15 cellular contexts compared by ENCODE assay signal in genomic region chr21:39908265-39908923, GRCh38. TPM values are rescaled to one million over a fixed set of nuclear protein-coding genes. Genes with fewer than 3 reads are reported as not detected.
A peak's percentile ranks its signal among the peaks of the same experiment; 100 is the strongest.
DNase-seq lines count a peak whose midpoint lies in the region; ATAC-seq, FAIRE-seq and TF ChIP-seq lines count a peak whose summit lies in the region.
"Had no signal": no experiment of that assay in that cellular context is flagged by ENCODE, and none has a peak within 500 bp of the region (broad histone marks: within the 10 kb centered on the region; RNA-seq: fewer than 3 reads in every experiment).

No MANE protein-coding gene starts in this region.

- no peaks in the 10 kb centered on the region for H3F3A ChIP-seq in PC-3 (ENCODE audit: low read length, unreplicated experiment)

- no peak for TF ChIP-seq EP300 in H1 (IDR thresholded peaks at IDR 0.05; ENCODE audit: borderline replicate concordance in 1 of 2, low read depth in 2 of 2, low read length in 2 of 2)

- no peak overlapping the region for H2AFZ ChIP-seq in H1 (ENCODE audit: low read length)
- H2AFZ ChIP-seq in osteoblast (ENCODE audit: low read length) = no peak overlapping the region
- no peak overlapping the region for H2AFZ ChIP-seq in PC-3 (ENCODE audit: low read length)

- no peaks in the 10 kb centered on the region for H3K9me2 ChIP-seq in PC-3 (replicated peaks; ENCODE audit: low read length)

- no peak for FAIRE-seq in H1 (lab: Jason Lieb, UNC)

- DNase-seq in H1 (ENCODE audit: low read depth in 1 of 2, low spot score in 2 of 2) = peak in 1 of 2 experiments; percentile 52
- peak; percentile 22 for DNase-seq in osteoblast (ENCODE audit: insufficient read length, low spot score, missing footprints)
- no peak for DNase-seq in NCI-H524 (lab: John Stamatoyannopoulos, UW)
- DNase-seq in PC-3 = no peak
- DNase-seq in stimulated activated naive CD8-positive, alpha-beta T cell treated with anti-CD3 and anti-CD28 coated beads, Interleukin-15, Interleukin-2, amounts not matched to agents 100 U/mL and 50 U/mL, for 24 hours = no peak
- DNase-seq: CD8-positive, alpha-beta memory T cell; NCI-H1417; NCI-H2029 treated with DMSO at 0.1 percent for 48 hours; NCI-H345; SIG-M5 had no signal

- no peak for TF ChIP-seq POLR2A in H1 (IDR thresholded peaks at IDR 0.05; ENCODE audit: control extremely low read depth in 1 of 2, low read depth in 2 of 2, low read length in 2 of 2)

- no peak overlapping the region for H4K8ac ChIP-seq in H1 (ENCODE audit: extremely low read depth, insufficient read depth, low read length)

- H2BK12ac ChIP-seq in H1 (ENCODE audit: low read depth, low read length) = no peak overlapping the region

- no peak overlapping the region for H3K4ac ChIP-seq in H1 (replicated peaks; ENCODE audit: insufficient read length, low read depth, low read length)

- H4K20me1 ChIP-seq in BLaER1 treated with 17β-estradiol and CSF1 and Interleukin-3, amounts not matched to agents 10 nM and 100 nM = no peaks in the 10 kb centered on the region
- no peaks in the 10 kb centered on the region for H4K20me1 ChIP-seq in H1 (replicated peaks in 1 of 2; ENCODE audit: control insufficient read depth in 1 of 2, insufficient read depth in 2 of 2, low read length in 2 of 2)
- no peaks in the 10 kb centered on the region for H4K20me1 ChIP-seq in osteoblast (ENCODE audit: insufficient read depth, low read length)
- H4K20me1 ChIP-seq in PC-3 (ENCODE audit: low read length) = no peaks in the 10 kb centered on the region

- no peak overlapping the region for H3K18ac ChIP-seq in H1 (ENCODE audit: extremely low read depth, low read length)

- POLR2A ChIA-PET in H1 (lab: Charles Lee; ENCODE audit: partially characterized antibody) = no interaction called here
- POLR2A ChIA-PET in PC-3 (lab: Charles Lee; ENCODE audit: unreplicated experiment) = no interaction called here

- H3K4me1 ChIP-seq in BLaER1 treated with 17β-estradiol and CSF1 and Interleukin-3, amounts not matched to agents 10 nM and 100 nM = peaks cover 0 to 18% (median 14%) of the 10 kb centered on the region in 10 experiments; a peak in 10 of 20 replicates
- peaks cover 8% of the 10 kb centered on the region; the same call in 1 of the 2 replicates for H3K4me1 ChIP-seq in HUES6 (ENCODE audit: control insufficient read depth, insufficient read depth, low read length)
- peaks cover 0 to 4% (median under 1%) of the 10 kb centered on the region in 4 experiments; a peak in 2 of 7 replicates for H3K4me1 ChIP-seq in H1 (replicated peaks in 1 of 4; ENCODE audit: control insufficient read depth in 3 of 4, insufficient read depth in 4 of 4, low read length in 3 of 4)
- no peaks in the 10 kb centered on the region for H3K4me1 ChIP-seq in osteoblast (ENCODE audit: insufficient read depth, low read length)
- no peaks in the 10 kb centered on the region for H3K4me1 ChIP-seq in PC-3 (ENCODE audit: insufficient read depth, low read length)

- no peak overlapping the region for H3K14ac ChIP-seq in H1 (ENCODE audit: insufficient read length)

- no peaks in the 10 kb centered on the region for H3K23me2 ChIP-seq in H1 (ENCODE audit: low read depth, low read length)

- H3K79me1 ChIP-seq in H1 (ENCODE audit: low read depth, low read length) = no peaks in the 10 kb centered on the region

- H2BK15ac ChIP-seq in H1 (ENCODE audit: low read length) = no peak overlapping the region

- TF ChIP-seq RAD21 in H1 (IDR thresholded peaks at IDR 0.05 in 1 of 2, conservative IDR thresholded peaks at IDR 0.05 in 1 of 2; ENCODE audit: low read depth in 2 of 2, low read length in 2 of 2) = peak; percentile 33 to 34

- no peak overlapping the region for H3K4me3 ChIP-seq in BLaER1 treated with 17β-estradiol and CSF1 and Interleukin-3, amounts not matched to agents 10 nM and 100 nM
- peak overlapping the region; percentile 10; the same call in 1 of the 2 replicates for H3K4me3 ChIP-seq in HUES6 (ENCODE audit: low read depth, low read length)
- H3K4me3 ChIP-seq in H1 (ENCODE audit: extremely low read depth in 1 of 4, insufficient read depth in 2 of 4, low read depth in 3 of 4, low read length in 4 of 4) = no peak overlapping the region
- H3K4me3 ChIP-seq in osteoblast (ENCODE audit: insufficient read depth, low read length) = no peak overlapping the region
- H3K4me3 ChIP-seq in PC-3 (ENCODE audit: low read length) = no peak overlapping the region

- peak overlapping the region in 7 of 11 experiments; percentile 11 to 57 (median 28); a peak in 7 of 22 replicates for H3K4me2 ChIP-seq in BLaER1 treated with 17β-estradiol and CSF1 and Interleukin-3, amounts not matched to agents 10 nM and 100 nM
- H3K4me2 ChIP-seq in H1 (ENCODE audit: insufficient read depth in 1 of 2, low read depth in 2 of 2, low read length in 2 of 2) (no peak overlapping the region), osteoblast (ENCODE audit: insufficient read depth, low read length) (no peak overlapping the region), PC-3 (ENCODE audit: low read length) (no peak overlapping the region)

- no peak overlapping the region; the same call in 1 of the 2 replicates for H2BK5ac ChIP-seq in H1 (ENCODE audit: low read depth, low read length)

- no peak overlapping the region for H3K23ac ChIP-seq in H1 (ENCODE audit: insufficient read length)

- no peaks in the 10 kb centered on the region for H3K36me3 ChIP-seq in BLaER1 treated with 17β-estradiol and CSF1 and Interleukin-3, amounts not matched to agents 10 nM and 100 nM
- H3K36me3 ChIP-seq in HUES6 (ENCODE audit: control insufficient read depth, insufficient read depth, low read length) (no peaks in the 10 kb centered on the region), H1 (ENCODE audit: control insufficient read depth in 2 of 4, insufficient read depth in 4 of 4, low read length in 3 of 4) (no peaks in the 10 kb centered on the region), osteoblast (ENCODE audit: insufficient read depth, low read length) (no peaks in the 10 kb centered on the region), PC-3 (ENCODE audit: low read depth, low read length) (no peaks in the 10 kb centered on the region)

- CTCF ChIA-PET in H1 (lab: Charles Lee; ENCODE audit: partially characterized antibody) (interaction anchor here (0.6 to 1.6 kb wide), 11 partner anchors 17 to 274 kb away, joined by 3 to 10 read pairs (median 3); partner anchors contain the start of gene PCP4), PC-3 (lab: Charles Lee) (no interaction called here)

- no peak overlapping the region for H4K5ac ChIP-seq in H1 (ENCODE audit: insufficient read length, low read depth, low read length)

- peak; percentile 11 to 42 (median 37); a peak in 3 of 4 replicates for TF ChIP-seq CTCF in H1 (IDR thresholded peaks at IDR 0.05; ENCODE audit: control extremely low read depth in 1 of 3, insufficient read depth in 1 of 3, low read depth in 1 of 3, low read length in 3 of 3)
- no peak for TF ChIP-seq CTCF in osteoblast (IDR thresholded peaks at IDR 0.05; ENCODE audit: extremely low read depth, low read depth, low read length)
- TF ChIP-seq CTCF in PC-3 (conservative IDR thresholded peaks at IDR 0.05; ENCODE audit: low read depth, low read length) = no peak

- no TSS peak for BruUV-seq in PC-3 (replicated peaks; lab: Mats Ljungman, UMichigan)

- no peak overlapping the region for H2BK20ac ChIP-seq in H1 (ENCODE audit: low read length)

- intact Hi-C loops in PC-3 (cut with micrococcal nuclease) = no loop called here

- H3K79me2 ChIP-seq in H1 (ENCODE audit: control insufficient read depth in 1 of 2, insufficient read depth in 2 of 2, low read length in 2 of 2) (no peaks in the 10 kb centered on the region), osteoblast (ENCODE audit: insufficient read depth, low read length) (no peaks in the 10 kb centered on the region), PC-3 (ENCODE audit: low read length) (no peaks in the 10 kb centered on the region)

- H3K27ac ChIP-seq in BLaER1 treated with 17β-estradiol and CSF1 and Interleukin-3, amounts not matched to agents 10 nM and 100 nM = no peak overlapping the region
- H3K27ac ChIP-seq in HUES6 (ENCODE audit: low read depth, low read length) (no peak overlapping the region), H1 (ENCODE audit: low read depth, low read length) (no peak overlapping the region), osteoblast (ENCODE audit: low read depth, low read length) (no peak overlapping the region), PC-3 (ENCODE audit: low read length) (no peak overlapping the region)

- H2AK5ac ChIP-seq in H1 (ENCODE audit: low read depth, low read length) = no peak overlapping the region

- ATAC-seq in PC-3 (no peak), GM18909 (IDR thresholded peaks at IDR 0.05; ENCODE audit: poor library complexity, unreplicated experiment) (no peak)
- ATAC-seq in stimulated activated naive CD8-positive, alpha-beta T cell treated with anti-CD3 and anti-CD28 coated beads, Interleukin-15, Interleukin-2, amounts not matched to agents 100 U/mL and 50 U/mL, for 24 hours = no peak

- H3K27me3 ChIP-seq in BLaER1 treated with 17β-estradiol and CSF1 and Interleukin-3, amounts not matched to agents 10 nM and 100 nM = no peaks in the 10 kb centered on the region
- no peaks in the 10 kb centered on the region for H3K27me3 ChIP-seq in HUES6 (ENCODE audit: control insufficient read depth, insufficient read depth, low read length)
- H3K27me3 ChIP-seq in H1 (replicated peaks in 1 of 4; ENCODE audit: control insufficient read depth in 3 of 4, extremely low read depth in 1 of 4, insufficient read depth in 3 of 4, low read length in 3 of 4) = no peaks in the 10 kb centered on the region
- no peaks in the 10 kb centered on the region for H3K27me3 ChIP-seq in osteoblast (ENCODE audit: insufficient read depth, low read length)
- H3K27me3 ChIP-seq in PC-3 (ENCODE audit: low read length) = no peaks in the 10 kb centered on the region; the same call in 1 of the 2 replicates

- H3K56ac ChIP-seq in H1 (replicated peaks; ENCODE audit: insufficient read length, low read depth, low read length) = no peak overlapping the region

- H2BK120ac ChIP-seq in H1 (replicated peaks; ENCODE audit: low read depth, low read length) = no peak overlapping the region

- no peak overlapping the region for H4K91ac ChIP-seq in H1 (replicated peaks; ENCODE audit: insufficient read length, low read length)

- no peak overlapping the region for H3K9ac ChIP-seq in BLaER1 treated with 17β-estradiol and CSF1 and Interleukin-3, amounts not matched to agents 10 nM and 100 nM
- H3K9ac ChIP-seq in HUES6 (ENCODE audit: low read length) = peak overlapping the region; percentile 21
- no peak overlapping the region for H3K9ac ChIP-seq in H1 (replicated peaks in 1 of 4; ENCODE audit: extremely low read depth in 1 of 4, low read depth in 3 of 4, low read length in 3 of 4)
- no peak overlapping the region for H3K9ac ChIP-seq in PC-3 (ENCODE audit: low read length)

- H3K9me3 ChIP-seq in BLaER1 treated with 17β-estradiol and CSF1 and Interleukin-3, amounts not matched to agents 10 nM and 100 nM (replicated peaks in 1 of 11) = peaks cover 0 to 5% (median 0%) of the 10 kb centered on the region in 11 experiments; a peak in 1 of 22 replicates
- no peaks in the 10 kb centered on the region for H3K9me3 ChIP-seq in HUES6 (ENCODE audit: control insufficient read depth, insufficient read depth, low read depth, low read length)
- H3K9me3 ChIP-seq in H1 (ENCODE audit: insufficient read depth in 2 of 2, low read depth in 1 of 2, low read length in 1 of 2) = no peaks in the 10 kb centered on the region
- no peaks in the 10 kb centered on the region for H3K9me3 ChIP-seq in osteoblast (ENCODE audit: low read depth, low read length)
- no peaks in the 10 kb centered on the region for H3K9me3 ChIP-seq in PC-3 (ENCODE audit: low read length)

- WGBS in H1 (ENCODE audit: extremely low coverage in 1 of 2, insufficient coverage in 1 of 2, insufficient read length in 1 of 2, insufficient replicate concordance in 2 of 2, low coverage in 1 of 2, low lambda C conversion rate in 2 of 2, missing lambda C conversion rate in 1 of 2), 2 experiments = 67% methylated on average over 8 of the region's 9 CpGs; no CpG with 5 or more reads in 1 of the 2 experiments

RNA-seq across cellular contexts. Expression of gene PCP4, which starts 41.2 kb away (rescaled TPM):
- total RNA-seq in H1 (2021; fragmentation: NEBNext Ultra II Directional; extraction: Animal tissue kit (Norgen Biotek cat#: 25700)) = 1.8 and 2.3 TPM in 2 replicates
- polyA plus RNA-seq in H1 (2011; rRNA removed) = 1.5 and 2.4 TPM in 2 replicates
- 3.3 TPM for polyA plus RNA-seq in H1 (2011; cell fraction: cytosol; rRNA removed)
- 1.2 TPM for polyA plus RNA-seq in H1 (2011; cell fraction: nucleus; rRNA removed)
- 2.0 to 5.8 TPM (median 3.1 TPM) in 4 replicates for polyA plus RNA-seq in H1 (2012, experiment 1 of 2)
- 1.0 TPM for polyA plus RNA-seq in H1 (2012, experiment 2 of 2)
- polyA plus RNA-seq in H1 (2013, experiment 1 of 2) = 4.1 TPM
- 4.2 TPM for polyA plus RNA-seq in H1 (2013, experiment 2 of 2)
- polyA minus RNA-seq in H1 (2011; rRNA and poly(A)+ RNA removed) = 0.39 and 0.44 TPM in 2 replicates
- polyA minus RNA-seq in H1 (2011; cell fraction: cytosol; rRNA and poly(A)+ RNA removed) = not detected
- polyA minus RNA-seq in H1 (2011; cell fraction: nucleus; rRNA and poly(A)+ RNA removed) = 1.9 TPM
- total RNA-seq in osteoblast = not detected in 2 replicates
- total RNA-seq in PC-3 (2014; rRNA removed) = not detected in 2 replicates
- total RNA-seq: CD8-positive, alpha-beta memory T cell; H4 had no signal
- polyA plus RNA-seq: CD8-positive, alpha-beta memory T cell; IgD-negative memory B cell had no signal

Comparison
In these comparisons a context has a peak if more than half of its experiments do, and no peak if none do; other contexts are left out.
1. H3K4me2 ChIP-seq: peak in BLaER1 treated with 17β-estradiol and CSF1 and Interleukin-3, amounts not matched to agents 10 nM and 100 nM (7 of 11); none in H1 (0 of 2), osteoblast (single experiment) and PC-3 (single experiment).
2. CTCF ChIP-seq: peak in H1 (3 of 3); none in osteoblast (single experiment) and PC-3 (single experiment).